In the genomic region with DNA sequence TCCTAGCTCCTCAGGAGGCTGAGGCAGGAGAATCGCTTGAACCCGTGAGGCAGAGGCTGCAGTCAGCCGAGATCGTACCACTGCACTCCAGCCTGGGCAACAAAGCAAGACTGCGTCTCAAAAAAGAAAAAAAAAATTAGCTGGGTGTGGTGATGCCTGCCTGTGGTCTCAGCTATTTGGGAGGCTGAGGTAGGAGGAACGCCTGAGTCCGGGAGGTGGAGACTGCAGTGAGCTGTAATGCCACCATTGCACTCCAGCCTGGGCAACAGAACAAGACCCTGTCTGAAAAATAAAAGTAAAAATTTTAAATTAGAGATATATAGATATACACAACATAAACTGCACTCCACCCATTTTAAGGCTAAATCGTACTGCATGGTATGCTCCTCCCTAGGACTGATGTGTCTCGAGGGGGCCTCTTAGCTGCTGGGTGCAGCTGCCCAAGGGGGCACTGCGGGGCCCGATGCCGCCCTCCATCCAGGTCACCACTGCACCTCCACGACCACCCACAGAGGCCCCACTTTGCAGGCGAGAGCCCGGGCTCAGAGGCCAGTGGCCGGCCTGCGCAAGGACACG, we compare ENCODE assay signal across 8 cellular contexts. TPM values are rescaled to one million over a fixed set of nuclear protein-coding genes. Genes with fewer than 3 reads are reported as not detected.
DNase-seq lines count a peak whose midpoint lies in the region; ATAC-seq, FAIRE-seq and TF ChIP-seq lines count a peak whose summit lies in the region.

No MANE protein-coding gene starts in this region.

- H3K4me3 ChIP-seq in H7 (ENCODE audit: insufficient read depth, low read depth, low read length) (peak overlapping the region; percentile 44), right lobe of liver (peak overlapping the region; percentile 58 to 75 (median 73)), upper lobe of left lung (peak overlapping the region; percentile 36 to 81 (median 65))

- peaks cover 4% of the 10 kb centered on the region for H3K4me1 Mint-ChIP-seq in activated naive CD8-positive, alpha-beta T cell (ENCODE audit: low read depth)

- ATAC-seq in right lobe of liver (no peak), upper lobe of left lung (ENCODE audit: low FRiP score in 2 of 2) (no peak), HG03095 (IDR thresholded peaks at IDR 0.05; ENCODE audit: unreplicated experiment) (no peak), GM19463 (IDR thresholded peaks at IDR 0.05; ENCODE audit: unreplicated experiment) (no peak)

- H3K4me1 ChIP-seq in right lobe of liver (peaks cover 0 to 2% (median 0%) of the 10 kb centered on the region in 4 donors), upper lobe of left lung (peaks cover 5 to 15% (median 13%) of the 10 kb centered on the region in 4 donors)

- no peak overlapping the region for H3K27ac Mint-ChIP-seq in activated naive CD8-positive, alpha-beta T cell

- H3K4me3 Mint-ChIP-seq in activated naive CD8-positive, alpha-beta T cell: peak overlapping the region; percentile 68

- no peaks in the 10 kb centered on the region for H3K27me3 Mint-ChIP-seq in activated naive CD8-positive, alpha-beta T cell

- H3K9me3 ChIP-seq in right lobe of liver: no peaks in the 10 kb centered on the region
- no peaks in the 10 kb centered on the region for H3K9me3 ChIP-seq in upper lobe of left lung

- H3K36me3 ChIP-seq in H7 (replicated peaks; ENCODE audit: control insufficient read depth, insufficient read depth, low read length): no peaks in the 10 kb centered on the region
- H3K36me3 ChIP-seq in right lobe of liver: no peaks in the 10 kb centered on the region
- no peaks in the 10 kb centered on the region for H3K36me3 ChIP-seq in upper lobe of left lung

- H3K36me3 Mint-ChIP-seq in activated naive CD8-positive, alpha-beta T cell: no peaks in the 10 kb centered on the region

- TF ChIP-seq EP300 in upper lobe of left lung (IDR thresholded peaks at IDR 0.05): no peak

- intact Hi-C loops in right lobe of liver (cut with DNase I): loop anchor here (5.0 kb wide), 1 partner anchor 41 kb away; a partner anchor contains a TSS

- H3K27ac ChIP-seq in C4-2B (peak overlapping the region; percentile 97), right lobe of liver (peak overlapping the region; percentile 87 to 92 (median 91)), upper lobe of left lung (peak overlapping the region; percentile 85 to 92 (median 89))

- H3K27me3 ChIP-seq in H7 (ENCODE audit: control insufficient read depth, insufficient read depth, low read length) (no peaks in the 10 kb centered on the region), right lobe of liver (no peaks in the 10 kb centered on the region), upper lobe of left lung (no peaks in the 10 kb centered on the region)

- TF ChIP-seq CTCF in C4-2B (conservative IDR thresholded peaks at IDR 0.05): no peak
- TF ChIP-seq CTCF in right lobe of liver (IDR thresholded peaks at IDR 0.05): no peak
- peak in 5 of 6 experiments; percentile 5 to 25 (median 12) for TF ChIP-seq CTCF in upper lobe of left lung (IDR thresholded peaks at IDR 0.05)

- TF ChIP-seq POLR2A in right lobe of liver (IDR thresholded peaks at IDR 0.05) (no peak), upper lobe of left lung (IDR thresholded peaks at IDR 0.05) (no peak)

- DNase-seq in H7: no peak
- DNase-seq in right lobe of liver: no peak
- no peak for DNase-seq in upper lobe of left lung
- DNase-seq in urothelium cell line (ENCODE audit: low spot score): no peak

- no peak for FAIRE-seq in urothelium cell line (lab: Jason Lieb, UNC)

- no peaks in the 10 kb centered on the region for H3K9me3 Mint-ChIP-seq in activated naive CD8-positive, alpha-beta T cell (ENCODE audit: low read depth)

- 54% methylated on average over 5 of the region's 18 CpGs for WGBS in right lobe of liver (ENCODE audit: insufficient coverage, low coverage, low lambda C conversion rate, missing lambda C conversion rate)
- 41 to 68% methylated on average over 9 to 15 of the region's 18 CpGs for WGBS in upper lobe of left lung, 2 donors

RNA-seq across cellular contexts. Expression of a gene that starts 40.9 kb away (rescaled TPM):
- 20.4 and 23.1 TPM in 2 replicates for total RNA-seq in H7 (2014; rRNA removed; shearing (Covaris generic))
- total RNA-seq in right lobe of liver (1 to 10 TPM; 3.8 to 8.4 (median 6.9) TPM), upper lobe of left lung (10 to 100 TPM; 25.1 to 40.7 (median 34.1) TPM)

Comparison
In these comparisons a context has a peak if more than half of its experiments do, and no peak if none do; other contexts are left out.
1. CTCF ChIP-seq: peak in upper lobe of left lung (5 of 6); none in C4-2B (single experiment) and right lobe of liver (0 of 4).
2. Peak in every context shown above with its lines, with median percentiles within 50 percentile points of each other: H3K27ac ChIP-seq and H3K4me3 ChIP-seq.